ENCODE assay signal across 1 cellular context in genomic region chr16:77736879-77737278, GRCh38.
A peak's percentile ranks its signal among the peaks of the same experiment; 100 is the strongest.
TF ChIP-seq lines count a peak whose summit lies in the region.

No MANE protein-coding gene starts in this region.

TF ChIP-seq in HepG2, 621 proteins besides CTCF, POLR2A, EP300 and RAD21 (continued from another document):
- TF ChIP-seq ZNF770 (CRISPR knock-in tag; IDR thresholded peaks at IDR 0.05) (0 out of 2 replicates have a peak, but pooled peaks have one; percentile 9), SOX5 (CRISPR knock-in tag; IDR thresholded peaks at IDR 0.05; ENCODE audit: borderline replicate concordance) (peak; percentile 92), ZNF746 (CRISPR knock-in tag; IDR thresholded peaks at IDR 0.05) (no peak), ZNF552 (CRISPR knock-in tag; IDR thresholded peaks at IDR 0.05; ENCODE audit: borderline replicate concordance) (no peak), HNRNPK (IDR thresholded peaks at IDR 0.05; ENCODE audit: low read depth, low read length, poor library complexity, severe bottlenecking) (no peak), ZNF138 (CRISPR knock-in tag; IDR thresholded peaks at IDR 0.05; ENCODE audit: low read depth) (no peak), ISL2 (CRISPR knock-in tag; IDR thresholded peaks at IDR 0.05) (peak; percentile 64), THAP8 (CRISPR knock-in tag; IDR thresholded peaks at IDR 0.05; ENCODE audit: borderline replicate concordance) (no peak), ZNF101 (CRISPR knock-in tag; IDR thresholded peaks at IDR 0.05; ENCODE audit: borderline replicate concordance, low read depth) (no peak), SKIL (CRISPR knock-in tag; IDR thresholded peaks at IDR 0.05; ENCODE audit: borderline replicate concordance) (no peak), ZNF503 (CRISPR knock-in tag; IDR thresholded peaks at IDR 0.05) (no peak), PRDM4 (CRISPR knock-in tag; IDR thresholded peaks at IDR 0.05; ENCODE audit: borderline replicate concordance) (no peak), EEA1 (CRISPR knock-in tag; IDR thresholded peaks at IDR 0.05; ENCODE audit: borderline replicate concordance) (no peak), ZNF235 (CRISPR knock-in tag; IDR thresholded peaks at IDR 0.05; ENCODE audit: borderline replicate concordance) (no peak), KDM5A (IDR thresholded peaks at IDR 0.05; ENCODE audit: borderline replicate concordance, low read length) (peak; percentile 25; the same call in 1 of the 2 replicates), FOXM1 (CRISPR knock-in tag; IDR thresholded peaks at IDR 0.05) (no peak), TAF1 (CRISPR knock-in tag; IDR thresholded peaks at IDR 0.05) (no peak), ZNF792 (CRISPR knock-in tag; IDR thresholded peaks at IDR 0.05) (peak; percentile 49; the same call in 1 of the 2 replicates), SMAD1 (CRISPR knock-in tag; IDR thresholded peaks at IDR 0.05; ENCODE audit: borderline replicate concordance, low read depth) (no peak), ZIK1 (CRISPR knock-in tag; IDR thresholded peaks at IDR 0.05; ENCODE audit: borderline replicate concordance, low read depth) (no peak), ZNF782 (CRISPR knock-in tag; IDR thresholded peaks at IDR 0.05; ENCODE audit: borderline replicate concordance) (no peak), ZFAT (CRISPR knock-in tag; conservative IDR thresholded peaks at IDR 0.05) (no peak), ZFP36L1 (CRISPR knock-in tag; IDR thresholded peaks at IDR 0.05) (no peak), RBM39 (IDR thresholded peaks at IDR 0.05; ENCODE audit: low read depth, low read length, poor library complexity, severe bottlenecking) (no peak), ZNF562 (CRISPR knock-in tag; IDR thresholded peaks at IDR 0.05; ENCODE audit: borderline replicate concordance) (no peak), JUN (CRISPR knock-in tag; IDR thresholded peaks at IDR 0.05) (no peak), ERF (CRISPR knock-in tag; IDR thresholded peaks at IDR 0.05) (peak; percentile 67), RFX1 (IDR thresholded peaks at IDR 0.05) (no peak), STAG1 (CRISPR knock-in tag; IDR thresholded peaks at IDR 0.05) (peak; percentile 14; the same call in 1 of the 2 replicates), DRAP1 (CRISPR knock-in tag; IDR thresholded peaks at IDR 0.05) (no peak; the same call in 1 of the 2 replicates), ZNF839 (CRISPR knock-in tag; IDR thresholded peaks at IDR 0.05; ENCODE audit: borderline replicate concordance) (no peak), ZNF263 (CRISPR knock-in tag; IDR thresholded peaks at IDR 0.05) (no peak), AHR (CRISPR knock-in tag; IDR thresholded peaks at IDR 0.05) (no peak; the same call in 1 of the 2 replicates), ZNF619 (CRISPR knock-in tag; IDR thresholded peaks at IDR 0.05) (no peak), ARHGAP35 (CRISPR knock-in tag; IDR thresholded peaks at IDR 0.05; ENCODE audit: borderline replicate concordance) (no peak), ZNF431 (CRISPR knock-in tag; IDR thresholded peaks at IDR 0.05; ENCODE audit: borderline replicate concordance, low read depth) (no peak), TMF1 (CRISPR knock-in tag; IDR thresholded peaks at IDR 0.05; ENCODE audit: low read depth) (no peak), ZBTB33 (CRISPR knock-in tag; IDR thresholded peaks at IDR 0.05) (no peak), ZNF382 (CRISPR knock-in tag; IDR thresholded peaks at IDR 0.05; ENCODE audit: borderline replicate concordance) (no peak), ZFP91 (CRISPR knock-in tag; IDR thresholded peaks at IDR 0.05; ENCODE audit: borderline replicate concordance) (no peak), RNF2 (conservative IDR thresholded peaks at IDR 0.05; ENCODE audit: low read depth) (no peak), RELA (CRISPR knock-in tag; IDR thresholded peaks at IDR 0.05) (no peak), MEIS1 (CRISPR knock-in tag; IDR thresholded peaks at IDR 0.05; ENCODE audit: borderline replicate concordance) (no peak), NR2F1 (CRISPR knock-in tag; IDR thresholded peaks at IDR 0.05) (no peak), ZNF687 (CRISPR knock-in tag; IDR thresholded peaks at IDR 0.05) (no peak), TEF (CRISPR knock-in tag; IDR thresholded peaks at IDR 0.05) (peak; percentile 53; the same call in 1 of the 2 replicates), ZNF737 (CRISPR knock-in tag; IDR thresholded peaks at IDR 0.05; ENCODE audit: borderline replicate concordance) (no peak)
TF ChIP-seq in HepG2: peak in this region for 118.
